Comparison of ENCODE assay signal across 1 cellular context in genomic region chr12:121805171-121805687, GRCh38.
TF ChIP-seq lines count a peak whose summit lies in the region.

No MANE protein-coding gene starts in this region.

TF ChIP-seq in IMR-90, 13 proteins besides CTCF, POLR2A, EP300 and RAD21 (continued from another document):
- TF ChIP-seq MXI1 (IDR thresholded peaks at IDR 0.05; ENCODE audit: borderline replicate concordance, low read depth, low read length) (no peak), MAFK (IDR thresholded peaks at IDR 0.05; ENCODE audit: low read depth, low read length) (no peak), NFE2L2 (IDR thresholded peaks at IDR 0.05; ENCODE audit: low read depth, low read length) (no peak), MAZ (IDR thresholded peaks at IDR 0.05; ENCODE audit: borderline replicate concordance, low read depth, low read length) (no peak), RFX5 (IDR thresholded peaks at IDR 0.05; ENCODE audit: low read depth, low read length) (no peak), SMC3 (IDR thresholded peaks at IDR 0.05; ENCODE audit: low read depth, low read length) (no peak), USF2 (IDR thresholded peaks at IDR 0.05; ENCODE audit: low read depth, low read length) (no peak)
- TF ChIP-seq, protein P1, sequence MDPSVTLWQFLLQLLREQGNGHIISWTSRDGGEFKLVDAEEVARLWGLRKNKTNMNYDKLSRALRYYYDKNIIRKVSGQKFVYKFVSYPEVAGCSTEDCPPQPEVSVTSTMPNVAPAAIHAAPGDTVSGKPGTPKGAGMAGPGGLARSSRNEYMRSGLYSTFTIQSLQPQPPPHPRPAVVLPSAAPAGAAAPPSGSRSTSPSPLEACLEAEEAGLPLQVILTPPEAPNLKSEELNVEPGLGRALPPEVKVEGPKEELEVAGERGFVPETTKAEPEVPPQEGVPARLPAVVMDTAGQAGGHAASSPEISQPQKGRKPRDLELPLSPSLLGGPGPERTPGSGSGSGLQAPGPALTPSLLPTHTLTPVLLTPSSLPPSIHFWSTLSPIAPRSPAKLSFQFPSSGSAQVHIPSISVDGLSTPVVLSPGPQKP (IDR thresholded peaks at IDR 0.05; ENCODE audit: borderline replicate concordance, low read depth, low read length): no peak
TF ChIP-seq in IMR-90: peak in this region for 0.
